In genomic region chr2:158467248-158467647, GRCh38 we compare ENCODE assay signal across 35 cellular contexts. TPM values are rescaled to one million over a fixed set of nuclear protein-coding genes. Genes with fewer than 3 reads are reported as not detected.
"Had no signal": no experiment of that assay in that cellular context is flagged by ENCODE, and none has a peak within 500 bp of the region (broad histone marks: within the 10 kb centered on the region; RNA-seq: fewer than 3 reads in every experiment).

No MANE protein-coding gene starts in this region.

- ATAC-seq: activated CD4-positive, CD25-positive, alpha-beta regulatory T cell treated with anti-CD3 and anti-CD28 coated beads, Interleukin-2, amount 50 U/mL, for 24 hours; activated CD8-positive, alpha-beta memory T cell treated with anti-CD3 and anti-CD28 coated beads, Interleukin-2, amount 10 ng/mL, durations not matched to agents 7 days and 5 days; activated CD8-positive, alpha-beta T cell treated with anti-CD3 and anti-CD28 coated beads, Interleukin-2, amount 10 ng/mL, durations not matched to agents 7 days and 5 days; effector memory CD8-positive, alpha-beta T cell; gastroesophageal sphincter; heart right ventricle; T-cell; T-helper 17 cell had no signal

- H3K9me3 ChIP-seq: esophagus muscularis mucosa, gastroesophageal sphincter, heart right ventricle had no signal

- H3K4me3 Mint-ChIP-seq: activated B cell treated with CpG ODN at 0.5 μM for 24 hours; activated CD4-positive, alpha-beta T cell treated with anti-CD3 and anti-CD28 coated beads, Interleukin-2, amount 10 ng/mL, durations not matched to agents 7 days and 5 days; activated CD8-positive, alpha-beta memory T cell treated with anti-CD3 and anti-CD28 coated beads, Interleukin-2, amount 10 ng/mL, durations not matched to agents 7 days and 5 days; activated CD8-positive, alpha-beta T cell treated with anti-CD3 and anti-CD28 coated beads, Interleukin-2, amount 10 ng/mL, durations not matched to agents 7 days and 5 days; activated naive CD4-positive, alpha-beta T cell treated with anti-CD3 and anti-CD28 coated beads for 36 hours; activated naive CD4-positive, alpha-beta T cell treated with anti-CD3 and anti-CD28 coated beads, Interleukin-2, amount 50 U/mL, for 24 hours; activated naive CD8-positive, alpha-beta T cell treated with anti-CD3 and anti-CD28 coated beads, Interleukin-2, amount 10 ng/mL, durations not matched to agents 7 days and 5 days; effector memory CD8-positive, alpha-beta T cell; T-cell; T-helper 17 cell; T-helper 2 cell treated with Interferon-gamma antibody and Interleukin-4, amounts not matched to agents 5 μg/mL and 100 μg/mL, for 36 hours had no signal

- H3K9me3 Mint-ChIP-seq: activated B cell treated with CpG ODN at 0.5 μM for 24 hours; activated CD4-positive, alpha-beta T cell treated with anti-CD3 and anti-CD28 coated beads, Interleukin-2, amount 10 ng/mL, durations not matched to agents 7 days and 5 days; activated naive CD4-positive, alpha-beta T cell treated with anti-CD3 and anti-CD28 coated beads for 36 hours; activated naive CD4-positive, alpha-beta T cell treated with anti-CD3 and anti-CD28 coated beads, Interleukin-2, amount 50 U/mL, for 24 hours; activated T-helper 2 cell treated with anti-CD3 and anti-CD28 coated beads, Interferon-gamma antibody, Interleukin-2, Interleukin-4, amounts not matched to agents 10 μg/mL and 5 μg/mL and 100 μg/mL, durations not matched to agents 14 hours and 24 hours and 36 hours; effector memory CD8-positive, alpha-beta T cell; T-cell; T-helper 2 cell treated with Interferon-gamma antibody and Interleukin-4, amounts not matched to agents 5 μg/mL and 100 μg/mL, for 36 hours had no signal

- DNase-seq: activated B cell treated with CpG ODN at 0.5 μM for 24 hours; activated CD4-positive, alpha-beta T cell treated with anti-CD3 and anti-CD28 coated beads, Interleukin-2, amount 10 ng/mL, durations not matched to agents 7 days and 5 days; activated CD4-positive, alpha-beta T cell treated with anti-CD3 and anti-CD28 coated beads, Interleukin-2, amount 50 U/mL, for 4 hours; activated CD8-positive, alpha-beta memory T cell treated with anti-CD3 and anti-CD28 coated beads, Interleukin-2, amount 10 ng/mL, durations not matched to agents 7 days and 5 days; activated CD8-positive, alpha-beta memory T cell treated with anti-CD3 and anti-CD28 coated beads, Interleukin-2, amount 50 U/mL, for 4 hours; activated CD8-positive, alpha-beta T cell treated with anti-CD3 and anti-CD28 coated beads, Interleukin-2, amount 10 ng/mL, durations not matched to agents 7 days and 5 days; activated effector memory CD4-positive, alpha-beta T cell treated with anti-CD3 and anti-CD28 coated beads, Interleukin-2, amount 50 U/mL, for 16 hours; activated naive CD4-positive, alpha-beta T cell treated with anti-CD3 and anti-CD28 coated beads for 36 hours; activated naive CD8-positive, alpha-beta T cell treated with anti-CD3 and anti-CD28 coated beads, Interleukin-2, amount 10 ng/mL, durations not matched to agents 7 days and 5 days; activated T-cell treated with anti-CD3 and anti-CD28 coated beads, Interleukin-2, amount 50 U/mL, for 1 hour; amniotic stem cell; anterior cingulate cortex; brain microvascular endothelial cell; caudate nucleus; cortex of kidney; dermis blood vessel endothelial cell; effector CD4-positive, alpha-beta T cell; effector memory CD8-positive, alpha-beta T cell; erythroblast; foreskin melanocyte; heart right ventricle; SW 1271; T-cell; T-helper 17 cell; T1000; WERI-Rb-1 had no signal

- H3K4me1 Mint-ChIP-seq: activated B cell treated with CpG ODN at 0.5 μM for 24 hours; activated CD4-positive, alpha-beta T cell treated with anti-CD3 and anti-CD28 coated beads, Interleukin-2, amount 10 ng/mL, durations not matched to agents 7 days and 5 days; activated naive CD4-positive, alpha-beta T cell treated with anti-CD3 and anti-CD28 coated beads, Interleukin-2, amount 50 U/mL, for 24 hours; activated naive CD8-positive, alpha-beta T cell treated with anti-CD3 and anti-CD28 coated beads, Interleukin-2, amount 10 ng/mL, durations not matched to agents 7 days and 5 days had no signal

- H3K27ac Mint-ChIP-seq: activated B cell treated with CpG ODN at 0.5 μM for 24 hours; activated CD4-positive, alpha-beta T cell treated with anti-CD3 and anti-CD28 coated beads, Interleukin-2, amount 10 ng/mL, durations not matched to agents 7 days and 5 days; activated CD8-positive, alpha-beta memory T cell treated with anti-CD3 and anti-CD28 coated beads, Interleukin-2, amount 10 ng/mL, durations not matched to agents 7 days and 5 days; activated CD8-positive, alpha-beta T cell treated with anti-CD3 and anti-CD28 coated beads, Interleukin-2, amount 10 ng/mL, durations not matched to agents 7 days and 5 days; activated naive CD4-positive, alpha-beta T cell treated with anti-CD3 and anti-CD28 coated beads for 36 hours; activated naive CD4-positive, alpha-beta T cell treated with anti-CD3 and anti-CD28 coated beads, Interleukin-2, amount 50 U/mL, for 24 hours; activated naive CD8-positive, alpha-beta T cell treated with anti-CD3 and anti-CD28 coated beads, Interleukin-2, amount 10 ng/mL, durations not matched to agents 7 days and 5 days; activated T-helper 2 cell treated with anti-CD3 and anti-CD28 coated beads, Interferon-gamma antibody, Interleukin-2, Interleukin-4, amounts not matched to agents 10 μg/mL and 5 μg/mL and 100 μg/mL, durations not matched to agents 14 hours and 24 hours and 36 hours; effector memory CD8-positive, alpha-beta T cell; T-cell; T-helper 17 cell; T-helper 2 cell treated with Interferon-gamma antibody and Interleukin-4, amounts not matched to agents 5 μg/mL and 100 μg/mL, for 36 hours had no signal

- H3K27me3 Mint-ChIP-seq: activated B cell treated with CpG ODN at 0.5 μM for 24 hours; activated CD4-positive, alpha-beta T cell treated with anti-CD3 and anti-CD28 coated beads, Interleukin-2, amount 10 ng/mL, durations not matched to agents 7 days and 5 days; activated CD8-positive, alpha-beta memory T cell treated with anti-CD3 and anti-CD28 coated beads, Interleukin-2, amount 10 ng/mL, durations not matched to agents 7 days and 5 days; activated naive CD4-positive, alpha-beta T cell treated with anti-CD3 and anti-CD28 coated beads, Interleukin-2, amount 50 U/mL, for 24 hours; activated naive CD8-positive, alpha-beta T cell treated with anti-CD3 and anti-CD28 coated beads, Interleukin-2, amount 10 ng/mL, durations not matched to agents 7 days and 5 days; effector memory CD8-positive, alpha-beta T cell; T-cell; T-helper 17 cell had no signal

- H3K36me3 ChIP-seq: brain microvascular endothelial cell, esophagus muscularis mucosa, gastroesophageal sphincter, WERI-Rb-1 had no signal

- H3K27me3 ChIP-seq: brain microvascular endothelial cell, esophagus muscularis mucosa, gastroesophageal sphincter, heart right ventricle had no signal

- H3K4me3 ChIP-seq: esophagus muscularis mucosa, gastroesophageal sphincter, heart right ventricle had no signal

- H3K27ac ChIP-seq: brain microvascular endothelial cell, esophagus muscularis mucosa, gastroesophageal sphincter, heart right ventricle, WERI-Rb-1 had no signal

- FAIRE-seq: astrocyte, colon had no signal

RNA-seq across cellular contexts. Expression of gene CCDC148, which starts 10.7 kb away (rescaled TPM):
- total RNA-seq: activated B cell treated with CpG ODN at 0.5 μM for 24 hours; activated CD8-positive, alpha-beta memory T cell treated with anti-CD3 and anti-CD28 coated beads for 36 hours; activated CD8-positive, alpha-beta memory T cell treated with anti-CD3 and anti-CD28 coated beads, Interleukin-2, amount 10 ng/mL, durations not matched to agents 7 days and 5 days; activated naive CD4-positive, alpha-beta T cell treated with anti-CD3 and anti-CD28 coated beads for 36 hours; activated naive CD8-positive, alpha-beta T cell treated with anti-CD3 and anti-CD28 coated beads, Interleukin-2, amount 10 ng/mL, durations not matched to agents 7 days and 5 days; activated T-helper 2 cell treated with anti-CD3 and anti-CD28 coated beads, Interferon-gamma antibody, Interleukin-2, Interleukin-4, amounts not matched to agents 10 μg/mL and 5 μg/mL and 100 μg/mL, durations not matched to agents 14 hours and 24 hours and 36 hours; T-cell; T-helper 17 cell had no signal
